ENCODE assay signal across 3 cellular contexts in the genomic region with DNA sequence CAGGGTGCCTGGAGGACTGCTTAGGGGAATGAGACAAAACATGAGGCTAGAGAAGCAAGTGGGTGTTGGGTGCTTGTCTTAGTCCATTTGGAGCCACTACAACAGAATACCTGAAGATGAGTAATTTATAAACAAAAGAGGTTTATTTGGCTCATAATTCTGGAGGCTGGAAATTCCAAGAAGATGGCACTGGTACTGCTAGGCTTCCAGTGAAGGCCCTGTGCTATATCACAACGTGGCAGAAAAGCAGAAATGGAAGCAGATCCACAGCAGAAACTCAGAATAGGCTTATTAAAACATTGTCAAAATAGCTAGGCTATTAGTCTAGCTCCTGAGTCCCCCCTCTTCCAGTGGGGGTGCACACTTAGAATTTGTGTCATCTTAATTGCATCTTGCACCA.
"Had no signal": no experiment of that assay in that cellular context is flagged by ENCODE, and none has a peak within 500 bp of the region (broad histone marks: within the 10 kb centered on the region; RNA-seq: fewer than 3 reads in every experiment).

No MANE protein-coding gene starts in this region.

- H3K4me3 ChIP-seq: GM12878 had no signal

- DNase-seq: GDM1, GF-D8 had no signal

- ATAC-seq: GM12878 had no signal
